Comparison of ENCODE assay signal across 8 cellular contexts in genomic region chr3:183766745-183767606, GRCh38. TPM values are rescaled to one million over a fixed set of nuclear protein-coding genes. Genes with fewer than 3 reads are reported as not detected.
DNase-seq lines count a peak whose midpoint lies in the region; ATAC-seq, FAIRE-seq and TF ChIP-seq lines count a peak whose summit lies in the region.

No MANE protein-coding gene starts in this region.

- H3K9ac ChIP-seq in HepG2 (ENCODE audit: insufficient read depth, low read depth, low read length), result no peak overlapping the region

- POLR2A ChIA-PET in HepG2 (lab: Yijun Ruan, JAX), result no interaction called here

- H3K27ac ChIP-seq in coronary artery (no peak overlapping the region), HepG2 (ENCODE audit: extremely low read length, insufficient read depth, low read length) (no peak overlapping the region)

- intact Hi-C loops in HepG2 (cut with micrococcal nuclease; ENCODE audit: unreplicated experiment), result loop anchor here (1.0 to 5.0 kb wide), 2 partner anchors 298 to 380 kb away; no protein-coding TSS in a partner anchor

- no peaks in the 10 kb centered on the region for H3K27me3 ChIP-seq in HepG2 (ENCODE audit: control insufficient read depth in 1 of 2, insufficient read depth in 2 of 2, low read length in 2 of 2)

- TF ChIP-seq CTCF in GM13976 (IDR thresholded peaks at IDR 0.05; ENCODE audit: borderline replicate concordance, control extremely low read depth, extremely low read depth, insufficient read depth, missing control alignments), result peak; percentile 64
- TF ChIP-seq CTCF in coronary artery (IDR thresholded peaks at IDR 0.05), result peak; percentile 63
- TF ChIP-seq CTCF in HepG2 (CRISPR knock-in tag; IDR thresholded peaks at IDR 0.05), result peak; percentile 90

- ATAC-seq in HG03095 (IDR thresholded peaks at IDR 0.05; ENCODE audit: unreplicated experiment) (peak; percentile 90), HepG2 (peak; percentile 98), GM18520 (IDR thresholded peaks at IDR 0.05; ENCODE audit: unreplicated experiment) (no peak)

- peak; percentile 88 for FAIRE-seq in HepG2 (lab: Jason Lieb, UNC)

- TF ChIP-seq RAD21 in HepG2 (CRISPR knock-in tag; IDR thresholded peaks at IDR 0.05), result peak; percentile 88

- in situ Hi-C loops in GM13976 (cut with MboI; ENCODE audit: low sequenced_read_pairs, unreplicated experiment) (loop anchor here (10.0 kb wide), 1 partner anchor 302 kb away; no protein-coding TSS in a partner anchor), HepG2 (cut with HindIII; ENCODE audit: extremely low pct_ligation_motif_present, low pct_unique_long_range_greater_than_20kb) (loop anchor here (10.0 kb wide), 1 partner anchor 282 kb away; no protein-coding TSS in a partner anchor)

- 83% methylated on average over 8 of the region's 9 CpGs for WGBS in HepG2 (ENCODE audit: low lambda C conversion rate)

- no peaks in the 10 kb centered on the region for H3K9me3 ChIP-seq in HepG2 (ENCODE audit: low read length)

- TF ChIP-seq POLR2A in HepG2 (IDR thresholded peaks at IDR 0.05; ENCODE audit: insufficient read depth in 1 of 2, low read depth in 2 of 2, low read length in 2 of 2), result no peak

- TF ChIP-seq EP300 in HepG2 (IDR thresholded peaks at IDR 0.05; ENCODE audit: low read depth in 2 of 2, low read length in 2 of 2) (no peak), HepG2 (CRISPR knock-in tag; IDR thresholded peaks at IDR 0.05; ENCODE audit: borderline replicate concordance) (no peak)

- peaks cover 5 to 28% of the 10 kb centered on the region in 2 experiments for H3K36me3 ChIP-seq in HepG2 (replicated peaks in 1 of 2; ENCODE audit: control insufficient read depth in 1 of 2, insufficient read depth in 2 of 2, low read length in 2 of 2)

- no peaks in the 10 kb centered on the region for H3K79me2 ChIP-seq in HepG2 (ENCODE audit: insufficient read depth, low read length)

- H4K20me1 ChIP-seq in HepG2 (ENCODE audit: insufficient read depth, low read length), result no peaks in the 10 kb centered on the region

- CTCF ChIA-PET in HepG2 (lab: Yijun Ruan, JAX; ENCODE audit: low intra/inter-chr PET ratio, low total read pairs), result interaction anchor here (1.3 to 2.7 kb wide), 2 partner anchors 286 to 298 kb away, joined by 3 to 25 read pairs; no protein-coding TSS in a partner anchor

- peak; percentile 71 for DNase-seq in GM13976 (ENCODE audit: low spot score)
- DNase-seq in NCI-H345 treated with DMSO at 0.1 percent for 48 hours (lab: John Stamatoyannopoulos, UW; ENCODE audit: unreplicated experiment), result peak; percentile 64
- DNase-seq in activated CD4-positive, alpha-beta T cell treated with anti-CD3 and anti-CD28 coated beads for 48 hours, result peak; percentile 80
- DNase-seq in coronary artery (ENCODE audit: low spot score), result no peak
- peak; percentile 67 for DNase-seq in HepG2 (ENCODE audit: low spot score)
- DNase-seq in stimulated activated CD4-positive, alpha-beta T cell treated with anti-CD3 and anti-CD28 coated beads, TNF-alpha, amount 100 ng/mL, for 4 hours (ENCODE audit: low read depth in 3 of 3), result peak; percentile 26 to 51 (median 45)

- H3K4me3 ChIP-seq in coronary artery, result no peak overlapping the region
- no peak overlapping the region for H3K4me3 ChIP-seq in HepG2 (replicated peaks in 1 of 3; ENCODE audit: insufficient read depth in 1 of 3, low read depth in 2 of 3, low read length in 3 of 3)

- H2AFZ ChIP-seq in HepG2 (ENCODE audit: low read length), result no peak overlapping the region

- BruUV-seq in HepG2 (replicated peaks; lab: Mats Ljungman, UMichigan), result no TSS peak

- H3K4me2 ChIP-seq in HepG2 (ENCODE audit: low read depth, low read length), result no peak overlapping the region

- H3K4me1 ChIP-seq in HepG2 (ENCODE audit: insufficient read depth, low read length), result no peaks in the 10 kb centered on the region

TF ChIP-seq in HepG2, 621 proteins besides CTCF, POLR2A, EP300 and RAD21 (continues in another document):
- no peak for TF ChIP-seq WIZ (CRISPR knock-in tag; IDR thresholded peaks at IDR 0.05)
- peak; percentile 61 for TF ChIP-seq ZBTB38 (CRISPR knock-in tag; IDR thresholded peaks at IDR 0.05)
- no peak for TF ChIP-seq ZBTB20 (CRISPR knock-in tag; IDR thresholded peaks at IDR 0.05; ENCODE audit: borderline replicate concordance, low read depth)
- TF ChIP-seq ZNF331 (CRISPR knock-in tag; IDR thresholded peaks at IDR 0.05), result peak; percentile 43; the same call in 1 of the 2 replicates
- no peak for TF ChIP-seq ATF7 (IDR thresholded peaks at IDR 0.05)
- TF ChIP-seq ATF7 (CRISPR knock-in tag; IDR thresholded peaks at IDR 0.05), result no peak
- no peak for TF ChIP-seq ZNF235 (CRISPR knock-in tag; IDR thresholded peaks at IDR 0.05; ENCODE audit: borderline replicate concordance)
- no peak for TF ChIP-seq ZNF709 (CRISPR knock-in tag; IDR thresholded peaks at IDR 0.05)
- TF ChIP-seq ZNF75D (CRISPR knock-in tag; IDR thresholded peaks at IDR 0.05; ENCODE audit: borderline replicate concordance), result no peak
- no peak for TF ChIP-seq ELF1 (CRISPR knock-in tag; IDR thresholded peaks at IDR 0.05)
- no peak for TF ChIP-seq ZNF639 (CRISPR knock-in tag; conservative IDR thresholded peaks at IDR 0.05)
- TF ChIP-seq ZNF432 (CRISPR knock-in tag; IDR thresholded peaks at IDR 0.05; ENCODE audit: borderline replicate concordance), result no peak
- TF ChIP-seq ZNF350 (CRISPR knock-in tag; IDR thresholded peaks at IDR 0.05; ENCODE audit: borderline replicate concordance, low read depth), result no peak
- TF ChIP-seq SCMH1 (CRISPR knock-in tag; IDR thresholded peaks at IDR 0.05; ENCODE audit: borderline replicate concordance), result no peak

RNA-seq across cellular contexts. Expression of gene MAP6D1, which starts 58.4 kb away (rescaled TPM):
- total RNA-seq in HepG2 (2016; rRNA removed; fragmentation: Illumina TruSeq; extraction: Trizol), result 0.62 TPM in 1 of 2 replicates, not detected in the other
- total RNA-seq in HepG2 (2016; cell fraction: cytosol; rRNA removed; fragmentation: Illumina TruSeq; extraction: Trizol; ENCODE audit: low read depth), result not detected in 2 replicates
- total RNA-seq in HepG2 (2016; cell fraction: insoluble cytoplasmic fraction; rRNA removed; fragmentation: Illumina TruSeq; extraction: Trizol), result 0.09 and 0.52 TPM in 2 replicates
- 0.25 and 0.55 TPM in 2 replicates for total RNA-seq in HepG2 (2016; cell fraction: membrane; rRNA removed; fragmentation: Illumina TruSeq; extraction: Trizol)
- total RNA-seq in HepG2 (2016; cell fraction: nucleus; rRNA removed; fragmentation: Illumina TruSeq; extraction: Trizol), result not detected in 2 replicates
- polyA plus RNA-seq in HepG2 (2011; rRNA removed), result 0.12 and 0.34 TPM in 2 replicates
- polyA plus RNA-seq in HepG2 (2011; cell fraction: cytosol; rRNA removed), result 0.14 and 0.36 TPM in 2 replicates
- 1.2 and 1.3 TPM in 2 replicates for polyA plus RNA-seq in HepG2 (2011; cell fraction: nucleus; rRNA removed)
- polyA plus RNA-seq in HepG2 (2012), result not detected in 2 replicates
- polyA plus RNA-seq in HepG2 (2016; cell fraction: cytosol; fragmentation: Illumina TruSeq; extraction: Trizol; ENCODE audit: low read depth), result 0.17 and 0.31 TPM in 2 replicates
- polyA plus RNA-seq in HepG2 (2016; cell fraction: insoluble cytoplasmic fraction; fragmentation: Illumina TruSeq; extraction: Trizol; ENCODE audit: low read depth), result 0.41 and 0.70 TPM in 2 replicates
- 0.14 TPM in 1 of 2 replicates, not detected in the other for polyA plus RNA-seq in HepG2 (2016; cell fraction: membrane; fragmentation: Illumina TruSeq; extraction: Trizol; ENCODE audit: low read depth)
- 2.8 and 3.0 TPM in 2 replicates for polyA plus RNA-seq in HepG2 (2016; cell fraction: nucleus; fragmentation: Illumina TruSeq; extraction: Trizol; ENCODE audit: insufficient read depth, low read depth)
- polyA minus RNA-seq in HepG2 (2011; rRNA and poly(A)+ RNA removed; ENCODE audit: low replicate concordance), result 0.35 TPM in 1 of 2 replicates, not detected in the other
- polyA minus RNA-seq in HepG2 (2011; cell fraction: cytosol; rRNA and poly(A)+ RNA removed), result not detected in 2 replicates
- polyA minus RNA-seq in HepG2 (2011; cell fraction: nucleus; rRNA and poly(A)+ RNA removed), result 2.7 TPM in 1 of 2 replicates, not detected in the other
